In the genomic region with DNA sequence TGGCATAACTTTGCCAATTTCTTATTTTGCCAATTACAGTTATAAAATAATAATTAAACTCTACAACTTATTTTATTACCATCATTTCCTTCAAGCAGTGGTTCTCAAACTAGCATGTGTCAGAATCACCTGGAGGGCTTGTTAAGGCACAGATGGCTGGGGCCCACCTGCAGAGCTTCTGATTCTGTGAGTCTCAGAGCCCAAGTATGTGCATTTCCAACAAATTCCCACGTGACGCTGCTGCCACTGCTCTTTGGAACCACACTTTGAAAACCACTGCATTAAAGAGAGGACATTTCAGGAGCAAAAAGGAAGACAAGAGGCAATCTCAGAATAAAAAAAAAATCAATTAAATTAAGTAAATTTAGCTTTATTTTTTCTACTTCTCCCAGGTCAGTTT, we compare ENCODE assay signal across 16 cellular contexts.
"Had no signal": no experiment of that assay in that cellular context is flagged by ENCODE, and none has a peak within 500 bp of the region (broad histone marks: within the 10 kb centered on the region; RNA-seq: fewer than 3 reads in every experiment).

No MANE protein-coding gene starts in this region.

- H3K4me1 ChIP-seq: left ventricle myocardium inferior, pancreas had no signal

- DNase-seq: activated CD4-positive, alpha-beta T cell treated with anti-CD3 and anti-CD28 coated beads for 4 hours; activated CD8-positive, alpha-beta T cell treated with anti-CD3 and anti-CD28 coated beads for 36 hours; activated gamma-delta T cell treated with Interleukin-2 at 50 U/mL for 16 hours; activated naive CD8-positive, alpha-beta T cell treated with anti-CD3 and anti-CD28 coated beads, Interleukin-2, amount 10 ng/mL, durations not matched to agents 7 days and 5 days; activated T-cell treated with anti-CD3 and anti-CD28 coated beads, Interleukin-2, amount 50 U/mL, for 72 hours; brain microvascular endothelial cell; effector CD8-positive, alpha-beta T cell; foreskin melanocyte; head of caudate nucleus; left ventricle myocardium inferior; naive thymus-derived CD8-positive, alpha-beta T cell; pancreas; stimulated activated CD4-positive, alpha-beta T cell treated with anti-CD3 and anti-CD28 coated beads, Interleukin-2, amount 100 ng/mL, for 48 hours; T-helper 17 cell had no signal

- H3K4me3 Mint-ChIP-seq: activated CD8-positive, alpha-beta T cell treated with anti-CD3 and anti-CD28 coated beads for 36 hours; activated naive CD8-positive, alpha-beta T cell treated with anti-CD3 and anti-CD28 coated beads, Interleukin-2, amount 10 ng/mL, durations not matched to agents 7 days and 5 days; activated T-cell treated with anti-CD3 and anti-CD28 coated beads, Interleukin-2, amount 50 U/mL, for 72 hours; central memory CD8-positive, alpha-beta T cell; naive thymus-derived CD8-positive, alpha-beta T cell; stimulated activated memory B cell treated with anti-CD40 and anti-IgM and Interleukin-4, amounts not matched to agents 10 μg/mL and 1 μg/mL and 100 μg/mL, for 72 hours; T-helper 17 cell had no signal

- H3K4me3 ChIP-seq: left ventricle myocardium inferior, pancreas had no signal

- H3K4me1 Mint-ChIP-seq: activated naive CD8-positive, alpha-beta T cell treated with anti-CD3 and anti-CD28 coated beads, Interleukin-2, amount 10 ng/mL, durations not matched to agents 7 days and 5 days; central memory CD8-positive, alpha-beta T cell; naive thymus-derived CD8-positive, alpha-beta T cell; stimulated activated memory B cell treated with anti-CD40 and anti-IgM and Interleukin-4, amounts not matched to agents 10 μg/mL and 1 μg/mL and 100 μg/mL, for 72 hours; T-helper 17 cell had no signal

- H3K27ac ChIP-seq: brain microvascular endothelial cell, left ventricle myocardium inferior, pancreas had no signal

- H3K27ac Mint-ChIP-seq: activated CD8-positive, alpha-beta T cell treated with anti-CD3 and anti-CD28 coated beads for 36 hours; activated naive CD8-positive, alpha-beta T cell treated with anti-CD3 and anti-CD28 coated beads, Interleukin-2, amount 10 ng/mL, durations not matched to agents 7 days and 5 days; activated T-cell treated with anti-CD3 and anti-CD28 coated beads, Interleukin-2, amount 50 U/mL, for 72 hours; naive thymus-derived CD8-positive, alpha-beta T cell; stimulated activated memory B cell treated with anti-CD40 and anti-IgM and Interleukin-4, amounts not matched to agents 10 μg/mL and 1 μg/mL and 100 μg/mL, for 72 hours; T-helper 17 cell had no signal

- ATAC-seq: activated CD8-positive, alpha-beta T cell treated with anti-CD3 and anti-CD28 coated beads for 36 hours; activated T-cell treated with anti-CD3 and anti-CD28 coated beads, Interleukin-2, amount 50 U/mL, for 72 hours; naive thymus-derived CD8-positive, alpha-beta T cell; pancreas; stimulated activated memory B cell treated with anti-CD40 and anti-IgM and Interleukin-4, amounts not matched to agents 10 μg/mL and 1 μg/mL and 100 μg/mL, for 72 hours; T-helper 17 cell had no signal

- H3K36me3 ChIP-seq: brain microvascular endothelial cell, left ventricle myocardium inferior, pancreas had no signal

- H3K27me3 ChIP-seq: brain microvascular endothelial cell, pancreas had no signal

- H3K9me3 ChIP-seq: left ventricle myocardium inferior, pancreas had no signal

- H3K9me3 Mint-ChIP-seq: activated CD8-positive, alpha-beta T cell treated with anti-CD3 and anti-CD28 coated beads for 36 hours; activated naive CD8-positive, alpha-beta T cell treated with anti-CD3 and anti-CD28 coated beads, Interleukin-2, amount 10 ng/mL, durations not matched to agents 7 days and 5 days; activated T-cell treated with anti-CD3 and anti-CD28 coated beads, Interleukin-2, amount 50 U/mL, for 72 hours; central memory CD8-positive, alpha-beta T cell; naive thymus-derived CD8-positive, alpha-beta T cell; stimulated activated memory B cell treated with anti-CD40 and anti-IgM and Interleukin-4, amounts not matched to agents 10 μg/mL and 1 μg/mL and 100 μg/mL, for 72 hours had no signal

- H3K36me3 Mint-ChIP-seq: activated naive CD8-positive, alpha-beta T cell treated with anti-CD3 and anti-CD28 coated beads, Interleukin-2, amount 10 ng/mL, durations not matched to agents 7 days and 5 days; naive thymus-derived CD8-positive, alpha-beta T cell; stimulated activated memory B cell treated with anti-CD40 and anti-IgM and Interleukin-4, amounts not matched to agents 10 μg/mL and 1 μg/mL and 100 μg/mL, for 72 hours had no signal
